In genomic region chr14:20429801-20430669, GRCh38 we compare ENCODE assay signal across 12 cellular contexts. TPM values are rescaled to one million over a fixed set of nuclear protein-coding genes. Genes with fewer than 3 reads are reported as not detected.
DNase-seq lines count a peak whose midpoint lies in the region; ATAC-seq and TF ChIP-seq lines count a peak whose summit lies in the region.
"Had no signal": no experiment of that assay in that cellular context is flagged by ENCODE, and none has a peak within 500 bp of the region (broad histone marks: within the 10 kb centered on the region; RNA-seq: fewer than 3 reads in every experiment).

No MANE protein-coding gene starts in this region.

- H3K9me3 Mint-ChIP-seq in CD8-positive, alpha-beta T cell: no peaks in the 10 kb centered on the region
- H3K9me3 Mint-ChIP-seq in CD14-positive monocyte: peaks cover 0 to 2% (median 0%) of the 10 kb centered on the region in 7 donors

- H3K27me3 ChIP-seq in CD8-positive, alpha-beta T cell (ENCODE audit: insufficient read depth, low read length): no peaks in the 10 kb centered on the region
- H3K27me3 ChIP-seq: MG63, tibial nerve had no signal

- CTCF ChIA-PET in CD8-positive, alpha-beta T cell (lab: Charles Lee): interaction anchor here (0.9 to 1.9 kb wide), 5 partner anchors 12 to 180 kb away, joined by 3 to 9 read pairs (median 5); no protein-coding TSS in a partner anchor

- intact Hi-C loops in CD8-positive, alpha-beta T cell (cut with DNase I, micrococcal nuclease): no loop called here
- intact Hi-C loops in CD14-positive monocyte (cut with micrococcal nuclease): loop anchor here in 1 of 2 donors (5.0 kb wide), 1 partner anchor 57 kb away; no protein-coding TSS in a partner anchor

- peaks cover 34% of the 10 kb centered on the region for H3K4me1 ChIP-seq in CD8-positive, alpha-beta T cell (ENCODE audit: insufficient read depth, low read length)

- H3K27ac Mint-ChIP-seq in CD8-positive, alpha-beta T cell: peak overlapping the region; percentile 86
- no peak overlapping the region for H3K27ac Mint-ChIP-seq in CD14-positive monocyte

- DNase-seq in CD8-positive, alpha-beta T cell: peak in 2 of 7 experiments; percentile 28 to 72
- DNase-seq in NCI-H2196 (lab: John Stamatoyannopoulos, UW; ENCODE audit: unreplicated experiment) (peak; percentile 91), cerebellar nuclear complex (lab: John Stamatoyannopoulos, UW) (peak; percentile 94 to 98), nucleus accumbens (lab: John Stamatoyannopoulos, UW) (peak in 31 of 56 donors; percentile 1 to 65 (median 21)), germinal center (ENCODE audit: low spot score) (no peak), CD14-positive monocyte (ENCODE audit: low spot score) (no peak)
- DNase-seq: activated naive CD4-positive, alpha-beta T cell treated with anti-CD3 and anti-CD28 coated beads, Interleukin-2, amount 50 U/mL, for 16 hours; MG63; OCI-M1 had no signal

- no peak overlapping the region for H3K27ac ChIP-seq in CD8-positive, alpha-beta T cell (ENCODE audit: low read depth, low read length)
- H3K27ac ChIP-seq: tibial nerve had no signal

- H3K9me3 ChIP-seq in CD8-positive, alpha-beta T cell (ENCODE audit: low read length): no peaks in the 10 kb centered on the region
- H3K9me3 ChIP-seq: MG63, tibial nerve had no signal

- peak; percentile 64 for ATAC-seq in CD8-positive, alpha-beta T cell
- ATAC-seq in GM21528 (IDR thresholded peaks at IDR 0.05; ENCODE audit: low FRiP score, unreplicated experiment) (no peak), GM19397 (IDR thresholded peaks at IDR 0.05; ENCODE audit: unreplicated experiment) (no peak)

- H3K4me3 Mint-ChIP-seq in CD8-positive, alpha-beta T cell: peak overlapping the region; percentile 53
- no peak overlapping the region for H3K4me3 Mint-ChIP-seq in CD14-positive monocyte

- no peaks in the 10 kb centered on the region for H3K36me3 Mint-ChIP-seq in CD8-positive, alpha-beta T cell
- H3K36me3 Mint-ChIP-seq in CD14-positive monocyte: peaks cover 0 to 3% of the 10 kb centered on the region in 2 donors

- H3K4me1 Mint-ChIP-seq in CD8-positive, alpha-beta T cell (ENCODE audit: low read depth): peaks cover 42% of the 10 kb centered on the region
- H3K4me1 Mint-ChIP-seq in CD14-positive monocyte: peaks cover 55% of the 10 kb centered on the region

- TF ChIP-seq CTCF in CD8-positive, alpha-beta T cell (IDR thresholded peaks at IDR 0.05): no peak
- no peak for TF ChIP-seq CTCF in CD14-positive monocyte (IDR thresholded peaks at IDR 0.05)

- no peaks in the 10 kb centered on the region for H3K27me3 Mint-ChIP-seq in CD8-positive, alpha-beta T cell (ENCODE audit: low read depth)
- peaks cover 0 to 2% (median 0%) of the 10 kb centered on the region in 3 donors for H3K27me3 Mint-ChIP-seq in CD14-positive monocyte (ENCODE audit: low read depth in 3 of 3)

- H3K36me3 ChIP-seq in CD8-positive, alpha-beta T cell (ENCODE audit: insufficient read depth, low read length): no peaks in the 10 kb centered on the region
- H3K36me3 ChIP-seq: MG63 had no signal

- H3K4me3 ChIP-seq in CD8-positive, alpha-beta T cell (ENCODE audit: low read depth, low read length): peak overlapping the region; percentile 17
- H3K4me3 ChIP-seq: MG63, tibial nerve had no signal

- POLR2A ChIA-PET in CD8-positive, alpha-beta T cell (lab: Charles Lee): interaction anchor here (1.3 to 2.1 kb wide), 3 partner anchors 11 to 25 kb away, joined by 3 to 7 read pairs (median 5); partner anchors contain the start of genes APEX1, OSGEP and TEP1

RNA-seq across cellular contexts. Expression of gene KLHL33, which starts 5.9 kb away (rescaled TPM):
- total RNA-seq in CD8-positive, alpha-beta T cell: under 1 TPM; 0.11 to 0.19 TPM
- polyA plus RNA-seq in CD14-positive monocyte: not detected

RNA-seq across cellular contexts. Expression of gene TEP1, which starts 16.7 kb away (rescaled TPM):
- 10 to 100 TPM; 16.9 to 20.2 TPM for total RNA-seq in CD8-positive, alpha-beta T cell
- 1 to 10 TPM; 2.3 to 7.1 TPM for polyA plus RNA-seq in CD14-positive monocyte

RNA-seq across cellular contexts. Expression of gene OSGEP, which starts 24.6 kb away (rescaled TPM):
- 10 to 100 TPM; 40.7 to 47.4 TPM for total RNA-seq in CD8-positive, alpha-beta T cell
- polyA plus RNA-seq in CD14-positive monocyte: 10 to 100 TPM; 34.7 to 40.0 TPM

RNA-seq across cellular contexts. Expression of gene APEX1, which starts 25.0 kb away (rescaled TPM):
- total RNA-seq in CD8-positive, alpha-beta T cell: 100 to 1,000 TPM; 120 to 123 TPM
- 10 to 100 TPM; 69.7 to 85.4 TPM for polyA plus RNA-seq in CD14-positive monocyte

RNA-seq across cellular contexts. Expression of gene PIP4P1, which starts 31.2 kb away (rescaled TPM):
- total RNA-seq in CD8-positive, alpha-beta T cell: 100 to 1,000 TPM in 1 of 2 experiments, 10 to 100 TPM in 1; 87.7 to 105 TPM
- polyA plus RNA-seq in CD14-positive monocyte: 10 to 100 TPM; 19.4 to 21.2 TPM

Comparison
In these comparisons a context has a peak if more than half of its experiments do, and no peak if none do; other contexts are left out.
1. DNase-seq: peak in NCI-H2196 (single experiment), cerebellar nuclear complex (2 of 2) and nucleus accumbens (31 of 56); none in germinal center (single experiment) and CD14-positive monocyte (single experiment).